ENCODE assay signal across 8 cellular contexts in genomic region chr1:241356519-241357365, GRCh38. TPM values are rescaled to one million over a fixed set of nuclear protein-coding genes. Genes with fewer than 3 reads are reported as not detected.
DNase-seq lines count a peak whose midpoint lies in the region; ATAC-seq and TF ChIP-seq lines count a peak whose summit lies in the region.

RGS7 (minus strand) TSS chr1:241357205.

- H3K36me3 ChIP-seq in CD8-positive, alpha-beta T cell (ENCODE audit: insufficient read depth, low read length), result no peaks in the 10 kb centered on the region

- no peaks in the 10 kb centered on the region for H3K36me3 Mint-ChIP-seq in CD8-positive, alpha-beta T cell

- TF ChIP-seq CTCF in CD8-positive, alpha-beta T cell (IDR thresholded peaks at IDR 0.05), result no peak

- no peak for ATAC-seq in CD8-positive, alpha-beta T cell
- ATAC-seq in GM19438 (IDR thresholded peaks at IDR 0.05; ENCODE audit: low read depth, unreplicated experiment) (peak; percentile 72), HG03469 (IDR thresholded peaks at IDR 0.05; ENCODE audit: unreplicated experiment) (peak; percentile 66), left colon (peak; percentile 92)
- peak; percentile 51 for ATAC-seq in stimulated activated naive CD8-positive, alpha-beta T cell treated with anti-CD3 and anti-CD28 coated beads, Interleukin-15, Interleukin-2, amounts not matched to agents 100 U/mL and 50 U/mL, for 24 hours

- H3K27ac Mint-ChIP-seq in CD8-positive, alpha-beta T cell, result no peak within 1 kb of the TSS

- H3K9me3 Mint-ChIP-seq in CD8-positive, alpha-beta T cell, result no peaks in the 10 kb centered on the region

- H3K27me3 ChIP-seq in CD8-positive, alpha-beta T cell (ENCODE audit: insufficient read depth, low read length), result peaks cover 4% of the 10 kb centered on the region

- no peaks in the 10 kb centered on the region for H3K9me3 ChIP-seq in CD8-positive, alpha-beta T cell (ENCODE audit: low read length)

- no peak within 1 kb of the TSS for H3K4me3 ChIP-seq in CD8-positive, alpha-beta T cell (ENCODE audit: low read depth, low read length)

- H3K27me3 Mint-ChIP-seq in CD8-positive, alpha-beta T cell (ENCODE audit: low read depth), result peaks cover 39% of the 10 kb centered on the region

- DNase-seq in CD8-positive, alpha-beta T cell, result no peak
- DNase-seq in dedifferentiated amniotic fluid mesenchymal stem cell (ENCODE audit: extremely low spot score), result peak; percentile 37
- peak; percentile 25 to 38 for DNase-seq in left colon
- peak; percentile 12 for DNase-seq in stimulated activated naive CD8-positive, alpha-beta T cell treated with anti-CD3 and anti-CD28 coated beads, Interleukin-15, Interleukin-2, amounts not matched to agents 100 U/mL and 50 U/mL, for 24 hours
- DNase-seq in SKM-1 (lab: John Stamatoyannopoulos, UW; ENCODE audit: unreplicated experiment), result no peak

- no peak within 1 kb of the TSS for H3K27ac ChIP-seq in CD8-positive, alpha-beta T cell (ENCODE audit: low read depth, low read length)

- peak within 1 kb of the TSS; percentile 38 for H3K4me3 Mint-ChIP-seq in CD8-positive, alpha-beta T cell

- H3K4me1 ChIP-seq in CD8-positive, alpha-beta T cell (ENCODE audit: insufficient read depth, low read length), result no peaks in the 10 kb centered on the region

- POLR2A ChIA-PET in CD8-positive, alpha-beta T cell (lab: Charles Lee), result no interaction called here

- CTCF ChIA-PET in CD8-positive, alpha-beta T cell (lab: Charles Lee), result no interaction called here

- intact Hi-C loops in CD8-positive, alpha-beta T cell (cut with DNase I, micrococcal nuclease), result no loop called here
- intact Hi-C loops in left colon (cut with DNase I, micrococcal nuclease), result no loop called here

- peaks cover 4% of the 10 kb centered on the region for H3K4me1 Mint-ChIP-seq in CD8-positive, alpha-beta T cell (ENCODE audit: low read depth)

TF ChIP-seq in PFSK-1, 5 proteins besides CTCF, POLR2A, EP300 and RAD21:
- TF ChIP-seq POLR2AphosphoS5 (IDR thresholded peaks at IDR 0.05; ENCODE audit: low read depth, low read length), result no peak
- peak; percentile 38 to 88; a peak in 2 of 4 replicates for TF ChIP-seq REST (IDR thresholded peaks at IDR 0.05; ENCODE audit: insufficient read depth in 1 of 2, low read depth in 2 of 2, low read length in 2 of 2)

RNA-seq across cellular contexts. Expression of gene RGS7, which starts in this region (rescaled TPM):
- not detected for total RNA-seq in CD8-positive, alpha-beta T cell
- polyA plus RNA-seq in PFSK-1 (2012; ENCODE audit: insufficient read length, low read depth), result not detected
- total RNA-seq in left colon, result under 1 TPM in 1 of 2 donors, not detected in 1; 0.11 TPM

Comparison
In these comparisons a context has a peak if more than half of its experiments do, and no peak if none do; other contexts are left out.
1. Peak in DNase-seq and ATAC-seq in left colon; RNA of the gene not detected or under 1 TPM.
2. DNase-seq: peak in dedifferentiated amniotic fluid mesenchymal stem cell (single experiment) and stimulated activated naive CD8-positive, alpha-beta T cell treated with anti-CD3 and anti-CD28 coated beads, Interleukin-15, Interleukin-2, amounts not matched to agents 100 U/mL and 50 U/mL, for 24 hours (single experiment); none in CD8-positive, alpha-beta T cell (0 of 7) and SKM-1 (single experiment).